In the genomic region with DNA sequence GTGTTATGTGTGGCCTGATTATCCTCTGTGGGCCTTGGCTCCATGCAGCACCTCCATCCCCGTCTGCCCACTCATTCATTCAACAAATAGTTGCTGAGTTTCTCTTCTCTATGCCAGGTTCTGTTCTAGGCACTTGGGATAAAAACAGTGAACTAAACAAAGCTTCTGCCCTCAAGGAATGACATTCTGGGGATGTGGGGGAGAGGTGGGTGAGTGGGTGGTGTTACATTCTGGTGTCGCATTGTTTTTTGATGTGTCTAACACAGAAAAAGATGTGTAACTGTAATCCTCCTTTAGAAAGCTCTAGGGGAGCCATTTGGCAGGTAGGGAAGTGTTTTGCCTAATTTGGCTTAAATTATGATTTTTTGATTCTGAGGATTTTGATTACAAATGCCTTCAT, we compare ENCODE assay signal across 16 cellular contexts.
"Had no signal": no experiment of that assay in that cellular context is flagged by ENCODE, and none has a peak within 500 bp of the region (broad histone marks: within the 10 kb centered on the region; RNA-seq: fewer than 3 reads in every experiment).

No MANE protein-coding gene starts in this region.

- H3K36me3 ChIP-seq: left lung, ovary, sigmoid colon, WERI-Rb-1 had no signal

- H3K4me3 Mint-ChIP-seq: activated CD4-positive, alpha-beta memory T cell treated with anti-CD3 and anti-CD28 coated beads for 36 hours; activated CD4-positive, alpha-beta T cell treated with anti-CD3 and anti-CD28 coated beads for 36 hours; activated CD8-positive, alpha-beta memory T cell treated with anti-CD3 and anti-CD28 coated beads, Interleukin-2, amount 10 ng/mL, durations not matched to agents 7 days and 5 days; effector memory CD8-positive, alpha-beta T cell; natural killer cell treated with Interleukin-12 subunit alpha and Interleukin-12 subunit beta and Interleukin-15 and Interleukin-18, amount 100 ng/mL, for 72 hours; T-helper 17 cell had no signal

- DNase-seq: activated CD4-positive, alpha-beta memory T cell treated with anti-CD3 and anti-CD28 coated beads for 36 hours; activated CD4-positive, alpha-beta T cell treated with anti-CD3 and anti-CD28 coated beads for 36 hours; activated CD8-positive, alpha-beta memory T cell treated with anti-CD3 and anti-CD28 coated beads, Interleukin-2, amount 10 ng/mL, durations not matched to agents 7 days and 5 days; activated naive CD4-positive, alpha-beta T cell treated with anti-CD3 and anti-CD28 coated beads, Interleukin-2, amount 50 U/mL, for 16 hours; activated T-cell treated with anti-CD3 and anti-CD28 coated beads, Interleukin-2, amount 50 U/mL, for 1 hour; dermis blood vessel endothelial cell; effector memory CD8-positive, alpha-beta T cell; left lung; ovary; sigmoid colon; stimulated activated CD4-positive, alpha-beta T cell treated with anti-CD3 and anti-CD28 coated beads, Interleukin-12 subunit alpha, Interleukin-12 subunit beta, amount 100 ng/mL, for 4 hours; stimulated activated CD4-positive, alpha-beta T cell treated with anti-CD3 and anti-CD28 coated beads, Interleukin-2, amount 100 ng/mL, for 24 hours; T-helper 17 cell; WERI-Rb-1 had no signal

- H3K9me3 ChIP-seq: left lung, ovary, sigmoid colon had no signal

- H3K27ac ChIP-seq: epithelial cell of prostate, left lung, ovary, sigmoid colon, WERI-Rb-1 had no signal

- H3K4me3 ChIP-seq: left lung, ovary, sigmoid colon had no signal

- H3K4me1 ChIP-seq: left lung had no signal

- H3K9me3 Mint-ChIP-seq: activated CD4-positive, alpha-beta memory T cell treated with anti-CD3 and anti-CD28 coated beads for 36 hours; effector memory CD8-positive, alpha-beta T cell; natural killer cell treated with Interleukin-12 subunit alpha and Interleukin-12 subunit beta and Interleukin-15 and Interleukin-18, amount 100 ng/mL, for 72 hours had no signal

- H3K27me3 Mint-ChIP-seq: activated CD4-positive, alpha-beta memory T cell treated with anti-CD3 and anti-CD28 coated beads for 36 hours; activated CD8-positive, alpha-beta memory T cell treated with anti-CD3 and anti-CD28 coated beads, Interleukin-2, amount 10 ng/mL, durations not matched to agents 7 days and 5 days had no signal

- H3K27me3 ChIP-seq: left lung, ovary, sigmoid colon had no signal

- H3K4me1 Mint-ChIP-seq: activated CD4-positive, alpha-beta T cell treated with anti-CD3 and anti-CD28 coated beads for 36 hours; activated CD8-positive, alpha-beta memory T cell treated with anti-CD3 and anti-CD28 coated beads, Interleukin-2, amount 10 ng/mL, durations not matched to agents 7 days and 5 days had no signal

- ATAC-seq: activated CD4-positive, alpha-beta T cell treated with anti-CD3 and anti-CD28 coated beads for 36 hours; activated CD8-positive, alpha-beta memory T cell treated with anti-CD3 and anti-CD28 coated beads, Interleukin-2, amount 10 ng/mL, durations not matched to agents 7 days and 5 days; effector memory CD8-positive, alpha-beta T cell; natural killer cell treated with Interleukin-12 subunit alpha and Interleukin-12 subunit beta and Interleukin-15 and Interleukin-18, amount 100 ng/mL, for 72 hours; T-helper 17 cell had no signal

- H3K36me3 Mint-ChIP-seq: activated CD4-positive, alpha-beta memory T cell treated with anti-CD3 and anti-CD28 coated beads for 36 hours; activated CD8-positive, alpha-beta memory T cell treated with anti-CD3 and anti-CD28 coated beads, Interleukin-2, amount 10 ng/mL, durations not matched to agents 7 days and 5 days; natural killer cell treated with Interleukin-12 subunit alpha and Interleukin-12 subunit beta and Interleukin-15 and Interleukin-18, amount 100 ng/mL, for 72 hours had no signal

- H3K27ac Mint-ChIP-seq: activated CD4-positive, alpha-beta memory T cell treated with anti-CD3 and anti-CD28 coated beads for 36 hours; activated CD4-positive, alpha-beta T cell treated with anti-CD3 and anti-CD28 coated beads for 36 hours; activated CD8-positive, alpha-beta memory T cell treated with anti-CD3 and anti-CD28 coated beads, Interleukin-2, amount 10 ng/mL, durations not matched to agents 7 days and 5 days; effector memory CD8-positive, alpha-beta T cell; natural killer cell treated with Interleukin-12 subunit alpha and Interleukin-12 subunit beta and Interleukin-15 and Interleukin-18, amount 100 ng/mL, for 72 hours; T-helper 17 cell had no signal
